In the genomic region with DNA sequence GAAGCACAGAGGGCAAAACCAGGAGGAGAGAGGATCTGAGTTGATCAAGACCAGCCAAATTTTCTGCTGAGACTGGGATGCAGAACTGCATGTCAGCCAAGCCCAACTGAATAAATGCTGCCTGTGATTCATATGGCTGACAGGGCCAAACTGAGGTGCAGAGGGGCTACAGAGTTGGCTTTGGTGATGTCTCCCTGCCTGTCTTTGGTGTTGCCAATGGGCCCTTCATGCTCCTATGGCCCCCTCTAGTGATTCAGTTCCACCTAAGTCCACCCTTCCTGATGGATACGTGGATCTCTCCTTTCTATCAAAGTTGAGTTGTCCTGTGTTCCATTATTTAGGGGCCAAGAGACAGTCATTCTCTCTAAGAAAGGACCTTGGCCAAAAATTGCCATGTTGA, we compare ENCODE assay signal across 20 cellular contexts.
DNase-seq lines count a peak whose midpoint lies in the region; ATAC-seq and TF ChIP-seq lines count a peak whose summit lies in the region.
"Had no signal": no experiment of that assay in that cellular context is flagged by ENCODE, and none has a peak within 500 bp of the region (broad histone marks: within the 10 kb centered on the region; RNA-seq: fewer than 3 reads in every experiment).

No MANE protein-coding gene starts in this region.

- DNase-seq in GM23338 (ENCODE audit: low spot score): peak; percentile 30
- DNase-seq in WERI-Rb-1: peak; percentile 20
- peak; percentile 9 for DNase-seq in iPS-NIHi11 (ENCODE audit: low spot score)
- no peak for DNase-seq in NCI-H1694 treated with DMSO at 0.1 percent for 48 hours (lab: John Stamatoyannopoulos, UW)
- no peak for DNase-seq in activated CD4-positive, alpha-beta T cell treated with anti-CD3 and anti-CD28 coated beads for 1 hour
- DNase-seq in MV-4-11 (lab: John Stamatoyannopoulos, UW): no peak
- DNase-seq: activated CD4-positive, alpha-beta T cell treated with anti-CD3 and anti-CD28 coated beads, Interleukin-2, amount 10 ng/mL, durations not matched to agents 24 days and 14 days; activated CD8-positive, alpha-beta memory T cell treated with anti-CD3 and anti-CD28 coated beads, Interleukin-2, amount 50 U/mL, for 4 hours; Caco-2; dermis blood vessel endothelial cell; KG1; NCI-H2107; NCI-H524; stimulated activated CD8-positive, alpha-beta memory T cell treated with anti-CD3 and anti-CD28 coated beads, Interleukin-4, amount 100 ng/mL, for 48 hours; upper lobe of right lung had no signal

- H3K4me2 ChIP-seq in DOHH2 (ENCODE audit: low read length): no peak overlapping the region
- H3K4me2 ChIP-seq in GM23338: no peak overlapping the region

- no peak overlapping the region for H3K27ac Mint-ChIP-seq in GM23338
- H3K27ac Mint-ChIP-seq: activated CD4-positive, alpha-beta T cell treated with anti-CD3 and anti-CD28 coated beads, Interleukin-2, amount 10 ng/mL, durations not matched to agents 24 days and 14 days; B cell had no signal

- no peaks in the 10 kb centered on the region for H3K27me3 Mint-ChIP-seq in GM23338 (ENCODE audit: insufficient read depth, low read depth, poor library complexity)
- H3K27me3 Mint-ChIP-seq: activated CD4-positive, alpha-beta T cell treated with anti-CD3 and anti-CD28 coated beads, Interleukin-2, amount 10 ng/mL, durations not matched to agents 24 days and 14 days; B cell had no signal

- H3K36me3 ChIP-seq in DOHH2 (ENCODE audit: control insufficient read depth, low read length) (no peaks in the 10 kb centered on the region), GM23338 (ENCODE audit: insufficient read depth) (no peaks in the 10 kb centered on the region), WERI-Rb-1 (no peaks in the 10 kb centered on the region)
- H3K36me3 ChIP-seq: cardiac muscle cell, upper lobe of right lung had no signal

- H3K4me1 Mint-ChIP-seq in GM23338: peaks cover 15% of the 10 kb centered on the region
- H3K4me1 Mint-ChIP-seq: activated CD4-positive, alpha-beta T cell treated with anti-CD3 and anti-CD28 coated beads, Interleukin-2, amount 10 ng/mL, durations not matched to agents 24 days and 14 days; B cell had no signal

- ATAC-seq in GM23338: peak; percentile 51; the same call in 2 of the 3 replicates
- ATAC-seq in activated CD4-positive, CD25-positive, alpha-beta regulatory T cell treated with anti-CD3 and anti-CD28 coated beads, Interleukin-2, amount 50 U/mL, for 24 hours: no peak
- ATAC-seq: Right ventricle myocardium inferior, upper lobe of right lung had no signal

- H3K4me1 ChIP-seq in DOHH2 (ENCODE audit: control insufficient read depth, low read length): peaks cover 21% of the 10 kb centered on the region
- peaks cover 16% of the 10 kb centered on the region for H3K4me1 ChIP-seq in GM23338 (ENCODE audit: insufficient read depth)
- H3K4me1 ChIP-seq: Caco-2, upper lobe of right lung had no signal

- H3K79me2 ChIP-seq in DOHH2 (ENCODE audit: control insufficient read depth, low read length): no peaks in the 10 kb centered on the region
- H3K79me2 ChIP-seq in GM23338 (replicated peaks; ENCODE audit: insufficient read depth): no peaks in the 10 kb centered on the region

- H2AFZ ChIP-seq in GM23338: no peak overlapping the region

- no peaks in the 10 kb centered on the region for H3K36me3 Mint-ChIP-seq in GM23338 (ENCODE audit: low read depth)

- no peak overlapping the region for H3K27ac ChIP-seq in DOHH2 (ENCODE audit: low read depth, low read length)
- no peak overlapping the region for H3K27ac ChIP-seq in GM23338 (ENCODE audit: low read depth)
- no peak overlapping the region for H3K27ac ChIP-seq in WERI-Rb-1
- H3K27ac ChIP-seq: cardiac muscle cell, upper lobe of right lung had no signal

- no peaks in the 10 kb centered on the region for H3K27me3 ChIP-seq in DOHH2 (ENCODE audit: control insufficient read depth, low read length)
- no peaks in the 10 kb centered on the region for H3K27me3 ChIP-seq in GM23338 (ENCODE audit: insufficient read depth)
- H3K27me3 ChIP-seq in WERI-Rb-1 (ENCODE audit: insufficient read depth, low read depth, severe bottlenecking): no peaks in the 10 kb centered on the region
- H3K27me3 ChIP-seq: upper lobe of right lung had no signal

- H3K9me2 ChIP-seq in DOHH2 (replicated peaks; ENCODE audit: control insufficient read depth, low read length) (no peaks in the 10 kb centered on the region), GM23338 (ENCODE audit: insufficient read depth) (peaks cover 5% of the 10 kb centered on the region; the same call in 1 of the 2 replicates)

- H3K9me3 ChIP-seq in DOHH2 (ENCODE audit: control insufficient read depth, insufficient read depth, low read length) (no peaks in the 10 kb centered on the region), WERI-Rb-1 (ENCODE audit: severe bottlenecking) (no peaks in the 10 kb centered on the region)
- H3K9me3 ChIP-seq: Caco-2, upper lobe of right lung had no signal

- TF ChIP-seq CTCF in DOHH2 (IDR thresholded peaks at IDR 0.05; ENCODE audit: low read depth, low read length, poor library complexity, severe bottlenecking) (peak; percentile 29), GM23338 (conservative IDR thresholded peaks at IDR 0.05; ENCODE audit: low read depth in 2 of 2) (peak; percentile 31 to 72; a peak in 3 of 4 replicates), WERI-Rb-1 (IDR thresholded peaks at IDR 0.05; ENCODE audit: low read depth, low read length) (peak; percentile 54)

- no peak overlapping the region for H3K4me3 ChIP-seq in DOHH2 (ENCODE audit: low read length)
- no peak overlapping the region for H3K4me3 ChIP-seq in GM23338
- H3K4me3 ChIP-seq in WERI-Rb-1 (ENCODE audit: low read depth, low read length): no peak overlapping the region
- H3K4me3 ChIP-seq: cardiac muscle cell, upper lobe of right lung had no signal

- H3K9me3 Mint-ChIP-seq in GM23338: no peaks in the 10 kb centered on the region
- H3K9me3 Mint-ChIP-seq: activated CD4-positive, alpha-beta T cell treated with anti-CD3 and anti-CD28 coated beads, Interleukin-2, amount 10 ng/mL, durations not matched to agents 24 days and 14 days had no signal

- H3K4me3 Mint-ChIP-seq in GM23338: no peak overlapping the region
- H3K4me3 Mint-ChIP-seq: activated CD4-positive, alpha-beta T cell treated with anti-CD3 and anti-CD28 coated beads, Interleukin-2, amount 10 ng/mL, durations not matched to agents 24 days and 14 days; B cell had no signal

- no peaks in the 10 kb centered on the region for H3F3A ChIP-seq in DOHH2 (ENCODE audit: control insufficient read depth, insufficient read depth)
- no peaks in the 10 kb centered on the region for H3F3A ChIP-seq in GM23338 (replicated peaks; ENCODE audit: low read depth)

- H4K20me1 ChIP-seq in DOHH2 (ENCODE audit: control insufficient read depth, insufficient read depth, low read depth, low read length) (no peaks in the 10 kb centered on the region), GM23338 (replicated peaks; ENCODE audit: insufficient read depth) (no peaks in the 10 kb centered on the region)

TF ChIP-seq in GM23338, 12 proteins besides CTCF, POLR2A, EP300 and RAD21:
- no peak for TF ChIP-seq ZNF114 (CRISPR knock-in tag; IDR thresholded peaks at IDR 0.05)

Comparison
In these comparisons a context has a peak if more than half of its experiments do, and no peak if none do; other contexts are left out.
1. DNase-seq: peak in GM23338 (single experiment), WERI-Rb-1 (single experiment) and iPS-NIHi11 (single experiment); none in NCI-H1694 treated with DMSO at 0.1 percent for 48 hours (single experiment), activated CD4-positive, alpha-beta T cell treated with anti-CD3 and anti-CD28 coated beads for 1 hour (single experiment) and MV-4-11 (single experiment).
2. Peak in every context shown above with its lines, with median percentiles within 50 percentile points of each other: CTCF ChIP-seq.